Comparison of ENCODE assay signal across 1 cellular context in the genomic region with DNA sequence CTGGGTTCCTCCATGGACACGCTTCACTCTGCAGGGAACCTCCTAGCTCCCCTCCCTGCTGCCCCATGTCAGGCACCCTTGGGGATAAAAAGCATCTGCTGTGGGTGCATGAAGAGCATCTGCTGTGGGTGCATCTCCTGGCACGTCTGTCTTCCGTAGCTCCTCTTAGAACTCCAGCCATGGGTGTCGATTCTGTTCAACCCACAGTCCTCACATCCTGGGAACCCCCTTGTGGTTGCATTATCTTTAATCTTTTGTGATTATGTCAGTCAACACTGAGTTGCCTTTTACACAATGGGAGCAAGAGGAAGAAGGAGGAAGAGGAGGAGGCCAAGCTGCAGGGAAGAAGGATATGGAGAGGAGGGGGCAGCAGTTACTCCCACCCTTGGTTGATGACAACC.
A peak's percentile ranks its signal among the peaks of the same experiment; 100 is the strongest.
TF ChIP-seq lines count a peak whose summit lies in the region.

No MANE protein-coding gene starts in this region.

TF ChIP-seq in GM12878, 131 proteins besides CTCF, POLR2A, EP300 and RAD21 (continued from another document):
- TF ChIP-seq, protein P1, sequence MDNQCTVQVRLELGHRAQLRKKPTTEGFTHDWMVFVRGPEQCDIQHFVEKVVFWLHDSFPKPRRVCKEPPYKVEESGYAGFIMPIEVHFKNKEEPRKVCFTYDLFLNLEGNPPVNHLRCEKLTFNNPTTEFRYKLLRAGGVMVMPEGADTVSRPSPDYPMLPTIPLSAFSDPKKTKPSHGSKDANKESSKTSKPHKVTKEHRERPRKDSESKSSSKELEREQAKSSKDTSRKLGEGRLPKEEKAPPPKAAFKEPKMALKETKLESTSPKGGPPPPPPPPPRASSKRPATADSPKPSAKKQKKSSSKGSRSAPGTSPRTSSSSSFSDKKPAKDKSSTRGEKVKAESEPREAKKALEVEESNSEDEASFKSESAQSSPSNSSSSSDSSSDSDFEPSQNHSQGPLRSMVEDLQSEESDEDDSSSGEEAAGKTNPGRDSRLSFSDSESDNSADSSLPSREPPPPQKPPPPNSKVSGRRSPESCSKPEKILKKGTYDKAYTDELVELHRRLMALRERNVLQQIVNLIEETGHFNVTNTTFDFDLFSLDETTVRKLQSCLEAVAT (IDR thresholded peaks at IDR 0.05) = no peak
- TF ChIP-seq, protein P2, sequence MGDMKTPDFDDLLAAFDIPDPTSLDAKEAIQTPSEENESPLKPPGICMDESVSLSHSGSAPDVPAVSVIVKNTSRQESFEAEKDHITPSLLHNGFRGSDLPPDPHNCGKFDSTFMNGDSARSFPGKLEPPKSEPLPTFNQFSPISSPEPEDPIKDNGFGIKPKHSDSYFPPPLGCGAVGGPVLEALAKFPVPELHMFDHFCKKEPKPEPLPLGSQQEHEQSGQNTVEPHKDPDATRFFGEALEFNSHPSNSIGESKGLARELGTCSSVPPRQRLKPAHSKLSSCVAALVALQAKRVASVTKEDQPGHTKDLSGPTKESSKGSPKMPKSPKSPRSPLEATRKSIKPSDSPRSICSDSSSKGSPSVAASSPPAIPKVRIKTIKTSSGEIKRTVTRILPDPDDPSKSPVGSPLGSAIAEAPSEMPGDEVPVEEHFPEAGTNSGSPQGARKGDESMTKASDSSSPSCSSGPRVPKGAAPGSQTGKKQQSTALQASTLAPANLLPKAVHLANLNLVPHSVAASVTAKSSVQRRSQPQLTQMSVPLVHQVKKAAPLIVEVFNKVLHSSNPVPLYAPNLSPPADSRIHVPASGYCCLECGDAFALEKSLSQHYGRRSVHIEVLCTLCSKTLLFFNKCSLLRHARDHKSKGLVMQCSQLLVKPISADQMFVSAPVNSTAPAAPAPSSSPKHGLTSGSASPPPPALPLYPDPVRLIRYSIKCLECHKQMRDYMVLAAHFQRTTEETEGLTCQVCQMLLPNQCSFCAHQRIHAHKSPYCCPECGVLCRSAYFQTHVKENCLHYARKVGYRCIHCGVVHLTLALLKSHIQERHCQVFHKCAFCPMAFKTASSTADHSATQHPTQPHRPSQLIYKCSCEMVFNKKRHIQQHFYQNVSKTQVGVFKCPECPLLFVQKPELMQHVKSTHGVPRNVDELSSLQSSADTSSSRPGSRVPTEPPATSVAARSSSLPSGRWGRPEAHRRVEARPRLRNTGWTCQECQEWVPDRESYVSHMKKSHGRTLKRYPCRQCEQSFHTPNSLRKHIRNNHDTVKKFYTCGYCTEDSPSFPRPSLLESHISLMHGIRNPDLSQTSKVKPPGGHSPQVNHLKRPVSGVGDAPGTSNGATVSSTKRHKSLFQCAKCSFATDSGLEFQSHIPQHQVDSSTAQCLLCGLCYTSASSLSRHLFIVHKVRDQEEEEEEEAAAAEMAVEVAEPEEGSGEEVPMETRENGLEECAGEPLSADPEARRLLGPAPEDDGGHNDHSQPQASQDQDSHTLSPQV (IDR thresholded peaks at IDR 0.05) = no peak
- TF ChIP-seq TARDBP (IDR thresholded peaks at IDR 0.05; ENCODE audit: borderline replicate concordance) (no peak), WRNIP1 (IDR thresholded peaks at IDR 0.05; ENCODE audit: borderline replicate concordance, low read depth, low read length) (no peak), CHD4 (IDR thresholded peaks at IDR 0.05) (no peak), FOXM1 (IDR thresholded peaks at IDR 0.05; ENCODE audit: low read depth, low read length) (peak; percentile 62; the same call in 1 of the 2 replicates), RFX5 (IDR thresholded peaks at IDR 0.05; ENCODE audit: low read depth, low read length) (no peak), RBBP5 (conservative IDR thresholded peaks at IDR 0.05) (no peak), POLR2AphosphoS2 (IDR thresholded peaks at IDR 0.05; ENCODE audit: low read depth, low read length) (no peak)
- TF ChIP-seq, protein P3, sequence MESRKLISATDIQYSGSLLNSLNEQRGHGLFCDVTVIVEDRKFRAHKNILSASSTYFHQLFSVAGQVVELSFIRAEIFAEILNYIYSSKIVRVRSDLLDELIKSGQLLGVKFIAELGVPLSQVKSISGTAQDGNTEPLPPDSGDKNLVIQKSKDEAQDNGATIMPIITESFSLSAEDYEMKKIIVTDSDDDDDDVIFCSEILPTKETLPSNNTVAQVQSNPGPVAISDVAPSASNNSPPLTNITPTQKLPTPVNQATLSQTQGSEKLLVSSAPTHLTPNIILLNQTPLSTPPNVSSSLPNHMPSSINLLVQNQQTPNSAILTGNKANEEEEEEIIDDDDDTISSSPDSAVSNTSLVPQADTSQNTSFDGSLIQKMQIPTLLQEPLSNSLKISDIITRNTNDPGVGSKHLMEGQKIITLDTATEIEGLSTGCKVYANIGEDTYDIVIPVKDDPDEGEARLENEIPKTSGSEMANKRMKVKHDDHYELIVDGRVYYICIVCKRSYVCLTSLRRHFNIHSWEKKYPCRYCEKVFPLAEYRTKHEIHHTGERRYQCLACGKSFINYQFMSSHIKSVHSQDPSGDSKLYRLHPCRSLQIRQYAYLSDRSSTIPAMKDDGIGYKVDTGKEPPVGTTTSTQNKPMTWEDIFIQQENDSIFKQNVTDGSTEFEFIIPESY (IDR thresholded peaks at IDR 0.05) = no peak
- TF ChIP-seq, protein P4, sequence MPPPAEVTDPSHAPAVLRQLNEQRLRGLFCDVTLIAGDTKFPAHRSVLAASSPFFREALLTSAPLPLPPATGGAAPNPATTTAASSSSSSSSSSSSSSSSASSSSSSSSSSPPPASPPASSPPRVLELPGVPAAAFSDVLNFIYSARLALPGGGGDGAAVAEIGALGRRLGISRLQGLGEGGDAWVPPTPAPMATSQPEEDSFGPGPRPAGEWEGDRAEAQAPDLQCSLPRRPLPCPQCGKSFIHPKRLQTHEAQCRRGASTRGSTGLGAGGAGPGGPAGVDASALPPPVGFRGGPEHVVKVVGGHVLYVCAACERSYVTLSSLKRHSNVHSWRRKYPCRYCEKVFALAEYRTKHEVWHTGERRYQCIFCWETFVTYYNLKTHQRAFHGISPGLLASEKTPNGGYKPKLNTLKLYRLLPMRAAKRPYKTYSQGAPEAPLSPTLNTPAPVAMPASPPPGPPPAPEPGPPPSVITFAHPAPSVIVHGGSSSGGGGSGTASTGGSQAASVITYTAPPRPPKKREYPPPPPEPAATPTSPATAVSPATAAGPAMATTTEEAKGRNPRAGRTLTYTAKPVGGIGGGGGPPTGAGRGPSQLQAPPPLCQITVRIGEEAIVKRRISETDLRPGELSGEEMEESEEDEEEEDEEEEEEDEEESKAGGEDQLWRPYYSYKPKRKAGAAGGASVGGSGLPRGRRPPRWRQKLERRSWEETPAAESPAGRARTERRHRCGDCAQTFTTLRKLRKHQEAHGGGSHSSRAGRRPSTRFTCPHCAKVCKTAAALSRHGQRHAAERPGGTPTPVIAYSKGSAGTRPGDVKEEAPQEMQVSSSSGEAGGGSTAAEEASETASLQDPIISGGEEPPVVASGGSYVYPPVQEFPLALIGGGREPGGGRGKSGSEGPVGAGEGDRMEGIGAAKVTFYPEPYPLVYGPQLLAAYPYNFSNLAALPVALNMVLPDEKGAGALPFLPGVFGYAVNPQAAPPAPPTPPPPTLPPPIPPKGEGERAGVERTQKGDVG (CRISPR knock-in tag; IDR thresholded peaks at IDR 0.05) = no peak
